In genomic region chr19:42254083-42254849, GRCh38 we compare ENCODE assay signal across 8 cellular contexts. TPM values are rescaled to one million over a fixed set of nuclear protein-coding genes. Genes with fewer than 3 reads are reported as not detected.
DNase-seq lines count a peak whose midpoint lies in the region; ATAC-seq and TF ChIP-seq lines count a peak whose summit lies in the region.

No MANE protein-coding gene starts in this region.

- no peak for TF ChIP-seq EP300 in neural cell (conservative IDR thresholded peaks at IDR 0.05; ENCODE audit: poor library complexity, severe bottlenecking)

- H3K4me1 Mint-ChIP-seq in activated T-helper 17 cell treated with anti-CD3 and anti-CD28 coated beads, Interleukin-2, amount 50 U/mL, for 72 hours, result peaks cover 12% of the 10 kb centered on the region
- H3K4me1 Mint-ChIP-seq in stimulated activated naive CD8-positive, alpha-beta T cell treated with anti-CD3 and anti-CD28 coated beads, Interleukin-15, amount 100 ng/mL, for 72 hours, result peaks cover 45% of the 10 kb centered on the region

- peak overlapping the region; percentile 72 for H2AFZ ChIP-seq in PC-9
- H2AFZ ChIP-seq in neural cell (ENCODE audit: low read depth, low read length), result no peak overlapping the region

- H3K4me1 ChIP-seq in DOHH2 (ENCODE audit: control insufficient read depth, low read length) (peaks cover 29% of the 10 kb centered on the region), PC-9 (replicated peaks; ENCODE audit: insufficient read depth) (peaks cover 13% of the 10 kb centered on the region)

- no peak overlapping the region for H3K27ac Mint-ChIP-seq in activated T-helper 17 cell treated with anti-CD3 and anti-CD28 coated beads, Interleukin-2, amount 50 U/mL, for 72 hours
- H3K27ac Mint-ChIP-seq in stimulated activated naive CD8-positive, alpha-beta T cell treated with anti-CD3 and anti-CD28 coated beads, Interleukin-15, amount 100 ng/mL, for 72 hours, result peak overlapping the region; percentile 85 to 96

- H3K36me3 Mint-ChIP-seq in activated T-helper 17 cell treated with anti-CD3 and anti-CD28 coated beads, Interleukin-2, amount 50 U/mL, for 72 hours (ENCODE audit: low read depth), result peaks cover 25% of the 10 kb centered on the region

- POLR2A ChIA-PET in PC-9 (lab: Charles Lee; ENCODE audit: unreplicated experiment), result no interaction called here

- H3F3A ChIP-seq in DOHH2 (ENCODE audit: control insufficient read depth, insufficient read depth), result no peaks in the 10 kb centered on the region
- H3F3A ChIP-seq in PC-9 (ENCODE audit: insufficient read depth, low read depth), result peaks cover 20% of the 10 kb centered on the region
- H3F3A ChIP-seq in neural cell (ENCODE audit: insufficient read depth, low read length, poor library complexity, severe bottlenecking), result no peaks in the 10 kb centered on the region

- H3K79me2 ChIP-seq in DOHH2 (ENCODE audit: control insufficient read depth, low read length) (peaks cover 52% of the 10 kb centered on the region), PC-9 (ENCODE audit: low read depth) (peaks cover 35% of the 10 kb centered on the region), neural cell (replicated peaks; ENCODE audit: insufficient read depth, low read length) (peaks cover 20% of the 10 kb centered on the region)

- no peaks in the 10 kb centered on the region for H3K27me3 Mint-ChIP-seq in activated T-helper 17 cell treated with anti-CD3 and anti-CD28 coated beads, Interleukin-2, amount 50 U/mL, for 72 hours
- no peaks in the 10 kb centered on the region for H3K27me3 Mint-ChIP-seq in stimulated activated naive CD8-positive, alpha-beta T cell treated with anti-CD3 and anti-CD28 coated beads, Interleukin-15, amount 100 ng/mL, for 72 hours

- TSS peak; percentile 39 for BruUV-seq in PC-9 (replicated peaks; lab: Mats Ljungman, UMichigan)

- H3K4me2 ChIP-seq in DOHH2 (ENCODE audit: low read length), result peak overlapping the region; percentile 72
- peak overlapping the region; percentile 95 for H3K4me2 ChIP-seq in PC-9
- peak overlapping the region; percentile 49 for H3K4me2 ChIP-seq in neural cell (ENCODE audit: low read length)

- H3K27ac ChIP-seq in DOHH2 (ENCODE audit: low read depth, low read length) (peak overlapping the region; percentile 80), PC-9 (0 out of 2 replicates have a peak overlapping the region, but pooled peaks have one; percentile 13), neural cell (ENCODE audit: low read length) (peak overlapping the region; percentile 67)

- TF ChIP-seq CTCF in DOHH2 (IDR thresholded peaks at IDR 0.05; ENCODE audit: low read depth, low read length, poor library complexity, severe bottlenecking) (peak; percentile 17), PC-9 (conservative IDR thresholded peaks at IDR 0.05) (no peak), fibroblast of the aortic adventitia (IDR thresholded peaks at IDR 0.05; ENCODE audit: insufficient read depth, low read length) (no peak), neural cell (IDR thresholded peaks at IDR 0.05; ENCODE audit: poor library complexity, severe bottlenecking) (no peak)

- peak overlapping the region; percentile 61 for H3K4me3 Mint-ChIP-seq in activated T-helper 17 cell treated with anti-CD3 and anti-CD28 coated beads, Interleukin-2, amount 50 U/mL, for 72 hours
- peak overlapping the region; percentile 81 to 86 for H3K4me3 Mint-ChIP-seq in stimulated activated naive CD8-positive, alpha-beta T cell treated with anti-CD3 and anti-CD28 coated beads, Interleukin-15, amount 100 ng/mL, for 72 hours

- H4K20me1 ChIP-seq in DOHH2 (ENCODE audit: control insufficient read depth, insufficient read depth, low read depth, low read length), result no peaks in the 10 kb centered on the region; the same call in 1 of the 2 replicates
- peaks cover 14% of the 10 kb centered on the region; the same call in 1 of the 2 replicates for H4K20me1 ChIP-seq in PC-9 (ENCODE audit: insufficient read depth)
- no peaks in the 10 kb centered on the region for H4K20me1 ChIP-seq in neural cell (ENCODE audit: insufficient read depth)

- H3K4me3 ChIP-seq in DOHH2 (ENCODE audit: low read length) (peak overlapping the region; percentile 93), PC-9 (peak overlapping the region; percentile 98), fibroblast of the aortic adventitia (ENCODE audit: low read depth, low read length) (peak overlapping the region; percentile 96), neural cell (ENCODE audit: low read length) (peak overlapping the region; percentile 97)

- H3K9me2 ChIP-seq in DOHH2 (replicated peaks; ENCODE audit: control insufficient read depth, low read length), result no peaks in the 10 kb centered on the region
- no peaks in the 10 kb centered on the region for H3K9me2 ChIP-seq in PC-9 (ENCODE audit: insufficient read depth)
- no peaks in the 10 kb centered on the region for H3K9me2 ChIP-seq in neural cell (ENCODE audit: insufficient read depth, low read length)

- CTCF ChIA-PET in PC-9 (lab: Charles Lee), result no interaction called here

- ATAC-seq in HG02798 (IDR thresholded peaks at IDR 0.05; ENCODE audit: poor library complexity, unreplicated experiment), result peak; percentile 34
- ATAC-seq in activated T-helper 17 cell treated with anti-CD3 and anti-CD28 coated beads, Interleukin-2, amount 50 U/mL, for 72 hours (replicated peaks), result peak; percentile 34
- ATAC-seq in stimulated activated naive CD8-positive, alpha-beta T cell treated with anti-CD3 and anti-CD28 coated beads, Interleukin-15, amount 100 ng/mL, for 72 hours, result peak; percentile 41

- H3K36me3 ChIP-seq in DOHH2 (ENCODE audit: control insufficient read depth, low read length) (peaks cover 40% of the 10 kb centered on the region), PC-9 (ENCODE audit: low read depth) (no peaks in the 10 kb centered on the region), neural cell (ENCODE audit: insufficient read depth, low read length) (no peaks in the 10 kb centered on the region)

- H3K9ac ChIP-seq in neural cell (ENCODE audit: low read length), result peak overlapping the region; percentile 87

- H3K27me3 ChIP-seq in DOHH2 (ENCODE audit: control insufficient read depth, low read length) (peaks cover 10% of the 10 kb centered on the region), PC-9 (ENCODE audit: insufficient read depth, low read depth) (no peaks in the 10 kb centered on the region), neural cell (ENCODE audit: insufficient read depth, low read depth, low read length) (no peaks in the 10 kb centered on the region)

- TF ChIP-seq RAD21 in neural cell (conservative IDR thresholded peaks at IDR 0.05), result no peak

- intact Hi-C loops in PC-9 (cut with micrococcal nuclease; ENCODE audit: unreplicated experiment), result no loop called here

- H3K9me3 Mint-ChIP-seq in activated T-helper 17 cell treated with anti-CD3 and anti-CD28 coated beads, Interleukin-2, amount 50 U/mL, for 72 hours, result no peaks in the 10 kb centered on the region
- no peaks in the 10 kb centered on the region for H3K9me3 Mint-ChIP-seq in stimulated activated naive CD8-positive, alpha-beta T cell treated with anti-CD3 and anti-CD28 coated beads, Interleukin-15, amount 100 ng/mL, for 72 hours

- peak in 1 of 2 experiments; percentile 63 for DNase-seq in PC-9
- DNase-seq in fibroblast of the aortic adventitia (ENCODE audit: low read depth), result no peak
- peak; percentile 69 to 73 for DNase-seq in stimulated activated naive CD8-positive, alpha-beta T cell treated with anti-CD3 and anti-CD28 coated beads, Interleukin-15, amount 100 ng/mL, for 72 hours
- DNase-seq in NCI-H2081 treated with DMSO at 0.1 percent for 48 hours (lab: John Stamatoyannopoulos, UW), result no peak

- H3K9me3 ChIP-seq in DOHH2 (ENCODE audit: control insufficient read depth, insufficient read depth, low read length), result no peaks in the 10 kb centered on the region
- H3K9me3 ChIP-seq in PC-9 (ENCODE audit: insufficient read depth, low read depth), result no peaks in the 10 kb centered on the region
- H3K9me3 ChIP-seq in neural cell (ENCODE audit: low read length), result no peaks in the 10 kb centered on the region

TF ChIP-seq in neural cell, 6 proteins besides CTCF, POLR2A, EP300 and RAD21 (continues in another document):
- no peak for TF ChIP-seq EZH2 (IDR thresholded peaks at IDR 0.05; ENCODE audit: borderline replicate concordance, insufficient read depth, low read length, poor library complexity, severe bottlenecking)
- peak; percentile 6 for TF ChIP-seq TAF1 (IDR thresholded peaks at IDR 0.05; ENCODE audit: low read depth)

RNA-seq across cellular contexts. Expression of gene ERF, which starts 0.7 kb away (rescaled TPM):
- total RNA-seq in PC-9 (2021) (57.4 and 79.1 TPM in 2 replicates), fibroblast of the aortic adventitia (ENCODE audit: low replicate concordance) (18.2 and 30.4 TPM in 2 replicates)
- total RNA-seq in activated T-helper 17 cell treated with anti-CD3 and anti-CD28 coated beads, Interleukin-2, amount 50 U/mL, for 72 hours, result 10 to 100 TPM; 44.8 to 49.7 TPM
- polyA plus RNA-seq in neural cell, result 3.8 and 6.7 TPM in 2 replicates
- 5.3 and 6.6 TPM in 2 replicates for polyA minus RNA-seq in neural cell

RNA-seq across cellular contexts. Expression of gene GSK3A, which starts 11.9 kb away (rescaled TPM):
- total RNA-seq in PC-9 (2021), result 37.4 and 44.6 TPM in 2 replicates
- total RNA-seq in activated T-helper 17 cell treated with anti-CD3 and anti-CD28 coated beads, Interleukin-2, amount 50 U/mL, for 72 hours, result 10 to 100 TPM; 30.3 to 47.2 TPM
- total RNA-seq in fibroblast of the aortic adventitia (ENCODE audit: low replicate concordance), result 3.1 and 18.3 TPM in 2 replicates
- 25.2 and 25.8 TPM in 2 replicates for polyA plus RNA-seq in neural cell
- 31.5 and 32.4 TPM in 2 replicates for polyA minus RNA-seq in neural cell

RNA-seq across cellular contexts. Expression of gene CIC, which starts 14.8 kb away (rescaled TPM):
- total RNA-seq in PC-9 (2021) (58.1 and 60.7 TPM in 2 replicates), fibroblast of the aortic adventitia (ENCODE audit: low replicate concordance) (35.3 and 36.1 TPM in 2 replicates)
- total RNA-seq in activated T-helper 17 cell treated with anti-CD3 and anti-CD28 coated beads, Interleukin-2, amount 50 U/mL, for 72 hours, result 100 to 1,000 TPM in 1 of 2 donors, 10 to 100 TPM in 1; 85.4 to 165 TPM
- polyA plus RNA-seq in neural cell, result 10.8 and 23.1 TPM in 2 replicates
- 29.0 and 31.0 TPM in 2 replicates for polyA minus RNA-seq in neural cell

RNA-seq across cellular contexts. Expression of gene ZNF526, which starts 34.2 kb away (rescaled TPM):
- total RNA-seq in PC-9 (2021) (13.4 and 13.9 TPM in 2 replicates), fibroblast of the aortic adventitia (ENCODE audit: low replicate concordance) (6.0 and 13.0 TPM in 2 replicates)
- 10 to 100 TPM; 17.2 to 18.0 TPM for total RNA-seq in activated T-helper 17 cell treated with anti-CD3 and anti-CD28 coated beads, Interleukin-2, amount 50 U/mL, for 72 hours
- polyA plus RNA-seq in neural cell, result 2.1 TPM in 2 replicates
- 7.6 and 10.0 TPM in 2 replicates for polyA minus RNA-seq in neural cell

RNA-seq across cellular contexts. Expression of gene DEDD2, which starts 36.8 kb away (rescaled TPM):
- total RNA-seq in PC-9 (2021) (45.6 and 49.6 TPM in 2 replicates), fibroblast of the aortic adventitia (ENCODE audit: low replicate concordance) (11.1 and 13.5 TPM in 2 replicates)
- total RNA-seq in activated T-helper 17 cell treated with anti-CD3 and anti-CD28 coated beads, Interleukin-2, amount 50 U/mL, for 72 hours, result 10 to 100 TPM; 37.4 to 45.7 TPM
- polyA plus RNA-seq in neural cell, result 69.9 and 72.8 TPM in 2 replicates
- 45.7 and 51.6 TPM in 2 replicates for polyA minus RNA-seq in neural cell

Comparison
In these comparisons a context has a peak if more than half of its experiments do, and no peak if none do; other contexts are left out.
1. H3K27ac ChIP-seq: peak in every context shown above with its lines; median percentile 80 in DOHH2; 67 in neural cell; 13 in PC-9.
2. DNase-seq: peak in stimulated activated naive CD8-positive, alpha-beta T cell treated with anti-CD3 and anti-CD28 coated beads, Interleukin-15, amount 100 ng/mL, for 72 hours (2 of 2); none in fibroblast of the aortic adventitia (single experiment) and NCI-H2081 treated with DMSO at 0.1 percent for 48 hours (single experiment).
3. Peak in every context shown above with its lines, with median percentiles within 50 percentile points of each other: H3K4me2 ChIP-seq, H3K4me3 ChIP-seq and ATAC-seq.